Comparison of ENCODE assay signal across 12 cellular contexts in the genomic region with DNA sequence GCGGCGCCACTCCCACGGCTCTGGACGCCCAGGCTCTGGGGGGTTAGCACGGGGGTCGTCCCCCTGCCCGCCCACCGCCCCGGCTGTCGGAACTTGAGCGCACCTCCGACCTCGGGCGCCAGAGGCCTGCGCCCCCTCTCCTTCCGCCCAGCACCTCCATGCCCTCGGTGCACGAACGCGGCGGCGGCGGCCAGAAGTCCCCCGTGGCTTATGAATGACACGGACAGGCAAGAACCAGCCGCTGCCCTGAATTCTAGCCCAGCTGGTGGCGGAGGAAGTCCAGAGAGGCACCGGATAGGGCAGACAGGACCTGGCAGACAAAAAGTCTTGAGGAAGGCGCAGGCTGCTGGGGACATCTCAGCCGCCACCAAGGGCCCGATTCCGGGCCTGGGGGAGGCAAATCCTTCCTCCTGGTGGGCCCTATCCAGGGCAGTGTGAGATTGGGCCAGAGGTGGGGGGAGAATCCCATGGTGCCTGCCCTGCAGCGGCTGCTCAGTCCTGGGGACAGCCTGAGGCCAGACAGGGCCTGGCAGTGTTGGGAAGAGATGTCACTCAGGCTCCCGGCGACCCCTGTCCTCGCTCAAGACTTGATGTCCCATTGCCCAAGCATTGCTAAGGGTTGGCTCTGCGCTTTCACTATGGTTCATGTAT. TPM values are rescaled to one million over a fixed set of nuclear protein-coding genes. Genes with fewer than 3 reads are reported as not detected.
A peak's percentile ranks its signal among the peaks of the same experiment; 100 is the strongest.
DNase-seq lines count a peak whose midpoint lies in the region; ATAC-seq and TF ChIP-seq lines count a peak whose summit lies in the region.
"Had no signal": no experiment of that assay in that cellular context is flagged by ENCODE, and none has a peak within 500 bp of the region (broad histone marks: within the 10 kb centered on the region; RNA-seq: fewer than 3 reads in every experiment).

No MANE protein-coding gene starts in this region.

- DNase-seq in choroid plexus epithelial cell (ENCODE audit: low read depth) (no peak), lung (ENCODE audit: low spot score) (no peak), NK-92 (lab: John Stamatoyannopoulos, UW; ENCODE audit: unreplicated experiment) (no peak), kidney glomerular epithelial cell (lab: John Stamatoyannopoulos, UW) (no peak), NCI-H526 (lab: John Stamatoyannopoulos, UW) (no peak)
- no peak for DNase-seq in activated CD4-positive, alpha-beta T cell treated with anti-CD3 and anti-CD28 coated beads, Interleukin-2, amount 50 U/mL, for 4 hours
- DNase-seq: amniotic stem cell had no signal

- no peaks in the 10 kb centered on the region for H3K9me3 ChIP-seq in lung (ENCODE audit: control insufficient read depth in 2 of 2, insufficient read depth in 1 of 2, low read length in 1 of 2)
- H3K9me3 ChIP-seq in subcutaneous abdominal adipose tissue (ENCODE audit: control insufficient read depth in 5 of 5, low read length in 5 of 5), result no peaks in the 10 kb centered on the region

- peak overlapping the region in 3 of 5 donors; percentile 39 to 71 (median 60) for H3K9ac ChIP-seq in subcutaneous abdominal adipose tissue (ENCODE audit: low read length in 5 of 5)

- H3K36me3 ChIP-seq in lung (ENCODE audit: control insufficient read depth in 2 of 2, insufficient read depth in 2 of 2, low read length in 2 of 2) (no peaks in the 10 kb centered on the region), subcutaneous abdominal adipose tissue (ENCODE audit: control insufficient read depth in 5 of 5, insufficient read depth in 5 of 5, low read length in 5 of 5) (no peaks in the 10 kb centered on the region)

- no peaks in the 10 kb centered on the region for H3K9me3 Mint-ChIP-seq in IgD-negative memory B cell
- H3K9me3 Mint-ChIP-seq: T-helper 1 cell treated with Interleukin-12 subunit alpha and Interleukin-12 subunit beta and Interleukin-4 antibody, amounts not matched to agents 30 μg/mL and 1 μg/mL, for 36 hours had no signal

- no peak for ATAC-seq in lung (ENCODE audit: insufficient read depth, low FRiP score)
- ATAC-seq: left lobe of liver had no signal

- WGBS in lung, 2 donors, result 21 to 25% methylated on average over 33 to 37 of the region's 37 CpGs

- H3K4me3 Mint-ChIP-seq in IgD-negative memory B cell, result peak overlapping the region in 3 of 4 donors; percentile 63 to 88 (median 87)
- H3K4me3 Mint-ChIP-seq: T-helper 1 cell treated with Interleukin-12 subunit alpha and Interleukin-12 subunit beta and Interleukin-4 antibody, amounts not matched to agents 30 μg/mL and 1 μg/mL, for 36 hours had no signal

- no peak for TF ChIP-seq CTCF in choroid plexus epithelial cell (conservative IDR thresholded peaks at IDR 0.05; ENCODE audit: low read depth, low read length)
- TF ChIP-seq CTCF in lung (IDR thresholded peaks at IDR 0.05; ENCODE audit: control extremely low read depth, extremely low read depth), result no peak

- H3K27me3 ChIP-seq in lung (ENCODE audit: control insufficient read depth, insufficient read depth) (no peaks in the 10 kb centered on the region), subcutaneous abdominal adipose tissue (ENCODE audit: control insufficient read depth in 5 of 5, insufficient read depth in 4 of 5, low read length in 5 of 5) (peaks cover 0 to 4% (median 0%) of the 10 kb centered on the region in 5 donors)

- peak overlapping the region; percentile 62 for H3K4me3 ChIP-seq in choroid plexus epithelial cell (ENCODE audit: low read depth, low read length)
- peak overlapping the region; percentile 12 for H3K4me3 ChIP-seq in lung
- H3K4me3 ChIP-seq in subcutaneous abdominal adipose tissue (ENCODE audit: low read depth in 1 of 5, low read length in 5 of 5), result peak overlapping the region in 4 of 5 donors; percentile 43 to 67 (median 62)

- peaks cover 3% of the 10 kb centered on the region for H3K36me3 Mint-ChIP-seq in IgD-negative memory B cell

- H3K4me1 ChIP-seq in lung (ENCODE audit: control insufficient read depth in 2 of 2, insufficient read depth in 2 of 2, low read length in 2 of 2) (peaks cover 0 to 27% of the 10 kb centered on the region in 2 donors), subcutaneous abdominal adipose tissue (ENCODE audit: control insufficient read depth in 5 of 5, insufficient read depth in 5 of 5, low read length in 5 of 5) (peaks cover 9 to 66% (median 64%) of the 10 kb centered on the region in 5 donors)

- H3K27ac Mint-ChIP-seq in IgD-negative memory B cell, result peak overlapping the region in 1 of 3 donors; percentile 39
- H3K27ac Mint-ChIP-seq: T-helper 1 cell treated with Interleukin-12 subunit alpha and Interleukin-12 subunit beta and Interleukin-4 antibody, amounts not matched to agents 30 μg/mL and 1 μg/mL, for 36 hours had no signal

- H3K27ac ChIP-seq in lung (ENCODE audit: low read depth in 1 of 2, low read length in 1 of 2) (peak overlapping the region; percentile 12 to 40), subcutaneous abdominal adipose tissue (ENCODE audit: low read depth, low read length) (peak overlapping the region; percentile 41)

- peaks cover 15% of the 10 kb centered on the region for H3K27me3 Mint-ChIP-seq in IgD-negative memory B cell

- peaks cover 7 to 13% (median 11%) of the 10 kb centered on the region in 3 donors for H3K4me1 Mint-ChIP-seq in IgD-negative memory B cell

RNA-seq across cellular contexts. Expression of a gene that starts 0.9 kb away (rescaled TPM):
- 2.1 TPM for polyA plus RNA-seq in IgD-negative memory B cell
- 10 to 100 TPM; 15.9 to 20.0 TPM for total RNA-seq in lung
- polyA plus RNA-seq in lung, result 10 to 100 TPM; 21.4 to 30.4 TPM

RNA-seq across cellular contexts. Expression of a gene that starts 1.4 kb away (rescaled TPM):
- polyA plus RNA-seq in IgD-negative memory B cell (24.4 TPM), lung (1 to 10 TPM; 2.0 to 7.9 TPM)
- total RNA-seq in lung, result 10 to 100 TPM in 1 of 2 donors, 1 to 10 TPM in 1; 3.3 to 11.3 TPM
- total RNA-seq: H4 had no signal

RNA-seq across cellular contexts. Expression of a gene that starts 37.2 kb away (rescaled TPM):
- polyA plus RNA-seq in IgD-negative memory B cell (160 TPM), lung (100 to 1,000 TPM in 1 of 2 donors, 10 to 100 TPM in 1; 20.1 to 116 TPM)
- 10 to 100 TPM; 22.7 to 56.5 TPM for total RNA-seq in lung

RNA-seq across cellular contexts. Expression of a gene that starts 47.3 kb away (rescaled TPM):
- polyA plus RNA-seq in IgD-negative memory B cell, result 0.68 TPM
- 10 to 100 TPM; 20.8 to 38.0 TPM for total RNA-seq in lung
- 10 to 100 TPM; 12.1 to 15.4 TPM for polyA plus RNA-seq in lung

Comparison
In these comparisons a context has a peak if more than half of its experiments do, and no peak if none do; other contexts are left out.
1. H3K4me3 ChIP-seq: peak in every context shown above with its lines; median percentile 62 in subcutaneous abdominal adipose tissue; 62 in choroid plexus epithelial cell; 12 in lung.